In genomic region chr4:20700007-20700761, GRCh38 we compare ENCODE assay signal across 8 cellular contexts. TPM values are rescaled to one million over a fixed set of nuclear protein-coding genes. Genes with fewer than 3 reads are reported as not detected.
DNase-seq lines count a peak whose midpoint lies in the region; ATAC-seq and TF ChIP-seq lines count a peak whose summit lies in the region.

Gene PACRGL, plus strand, starts transcription at chr4:20700458. Its CDS starts 4,024 bp downstream, at chr4:20704482.

- H3K27me3 ChIP-seq in CD8-positive, alpha-beta T cell (ENCODE audit: insufficient read depth, low read length), result no peaks in the 10 kb centered on the region
- peaks cover 7% of the 10 kb centered on the region for H3K27me3 ChIP-seq in lower lobe of right lung (ENCODE audit: low read depth)

- no peaks in the 10 kb centered on the region for H3K36me3 ChIP-seq in CD8-positive, alpha-beta T cell (ENCODE audit: insufficient read depth, low read length)
- peaks cover 10% of the 10 kb centered on the region for H3K36me3 ChIP-seq in lower lobe of right lung

- peak; percentile 97 for ATAC-seq in CD8-positive, alpha-beta T cell
- ATAC-seq in GM19467 (IDR thresholded peaks at IDR 0.05; ENCODE audit: unreplicated experiment) (peak; percentile 100), lower lobe of right lung (peak; percentile 100)

- peak within 1 kb of the TSS; percentile 85 for H3K27ac ChIP-seq in CD8-positive, alpha-beta T cell (ENCODE audit: low read depth, low read length)
- peak within 1 kb of the TSS; percentile 88 for H3K27ac ChIP-seq in lower lobe of right lung

- intact Hi-C loops in CD8-positive, alpha-beta T cell (cut with DNase I, micrococcal nuclease), result loop anchor here in 1 of 2 experiments (1.0 kb wide), 1 partner anchor 15 kb away; no protein-coding TSS in a partner anchor
- intact Hi-C loops in lower lobe of right lung (cut with DNase I), result no loop called here

- no peaks in the 10 kb centered on the region for H3K9me3 ChIP-seq in CD8-positive, alpha-beta T cell (ENCODE audit: low read length)
- no peaks in the 10 kb centered on the region for H3K9me3 ChIP-seq in lower lobe of right lung

- peaks cover 15% of the 10 kb centered on the region for H3K4me1 ChIP-seq in CD8-positive, alpha-beta T cell (ENCODE audit: insufficient read depth, low read length)
- H3K4me1 ChIP-seq in lower lobe of right lung, result peaks cover 15% of the 10 kb centered on the region

- peak; percentile 85 to 96 (median 94) for DNase-seq in CD8-positive, alpha-beta T cell
- peak; percentile 68 for DNase-seq in HS-27A (ENCODE audit: low read depth)
- DNase-seq in NK-92 (lab: John Stamatoyannopoulos, UW; ENCODE audit: unreplicated experiment), result peak; percentile 55
- peak; percentile 85 to 91 for DNase-seq in activated CD8-positive, alpha-beta memory T cell treated with anti-CD3 and anti-CD28 coated beads for 1 hour (ENCODE audit: extremely low read depth in 1 of 2, low read depth in 1 of 2)
- DNase-seq in effector CD4-positive, alpha-beta T cell, result peak; percentile 90
- DNase-seq in lower lobe of right lung, result peak; percentile 97
- peak; percentile 87 to 90 (median 90) for DNase-seq in stimulated activated CD4-positive, alpha-beta T cell treated with anti-CD3 and anti-CD28 coated beads, TNF-alpha, amount 100 ng/mL, for 24 hours (ENCODE audit: low read depth in 3 of 3)

- POLR2A ChIA-PET in CD8-positive, alpha-beta T cell (lab: Charles Lee), result interaction anchor here (0.8 kb wide), 1 partner anchor 11 kb away, joined by 3 read pairs; no protein-coding TSS in a partner anchor

- CTCF ChIA-PET in CD8-positive, alpha-beta T cell (lab: Charles Lee), result interaction anchor here (0.6 to 2.6 kb wide), 3 partner anchors 15 to 74 kb away, joined by 3 to 18 read pairs (median 4); no protein-coding TSS in a partner anchor

- peaks cover 16% of the 10 kb centered on the region for H3K36me3 Mint-ChIP-seq in CD8-positive, alpha-beta T cell

- H3K27me3 Mint-ChIP-seq in CD8-positive, alpha-beta T cell (ENCODE audit: low read depth), result no peaks in the 10 kb centered on the region

- TF ChIP-seq CTCF in CD8-positive, alpha-beta T cell (IDR thresholded peaks at IDR 0.05), result no peak
- TF ChIP-seq CTCF in lower lobe of right lung (IDR thresholded peaks at IDR 0.05), result no peak

- H3K9me3 Mint-ChIP-seq in CD8-positive, alpha-beta T cell, result no peaks in the 10 kb centered on the region

- H3K27ac Mint-ChIP-seq in CD8-positive, alpha-beta T cell, result peak within 1 kb of the TSS; percentile 97

- peak within 1 kb of the TSS; percentile 91 for H3K4me3 ChIP-seq in CD8-positive, alpha-beta T cell (ENCODE audit: low read depth, low read length)
- H3K4me3 ChIP-seq in lower lobe of right lung, result peak within 1 kb of the TSS; percentile 98

- peaks cover 37% of the 10 kb centered on the region for H3K4me1 Mint-ChIP-seq in CD8-positive, alpha-beta T cell (ENCODE audit: low read depth)

- H3K4me3 Mint-ChIP-seq in CD8-positive, alpha-beta T cell, result peak within 1 kb of the TSS; percentile 94

RNA-seq across cellular contexts. Expression of gene PACRGL, which starts in this region (rescaled TPM):
- 1 to 10 TPM; 7.0 to 7.3 TPM for total RNA-seq in CD8-positive, alpha-beta T cell
- 15.2 TPM for total RNA-seq in lower lobe of right lung

Comparison
In these comparisons a context has a peak if more than half of its experiments do, and no peak if none do; other contexts are left out.
1. Peak in every context shown above with its lines: DNase-seq, ATAC-seq, H3K4me3 ChIP-seq and H3K27ac ChIP-seq.